1 cellular context compared by ENCODE assay signal in the genomic region with DNA sequence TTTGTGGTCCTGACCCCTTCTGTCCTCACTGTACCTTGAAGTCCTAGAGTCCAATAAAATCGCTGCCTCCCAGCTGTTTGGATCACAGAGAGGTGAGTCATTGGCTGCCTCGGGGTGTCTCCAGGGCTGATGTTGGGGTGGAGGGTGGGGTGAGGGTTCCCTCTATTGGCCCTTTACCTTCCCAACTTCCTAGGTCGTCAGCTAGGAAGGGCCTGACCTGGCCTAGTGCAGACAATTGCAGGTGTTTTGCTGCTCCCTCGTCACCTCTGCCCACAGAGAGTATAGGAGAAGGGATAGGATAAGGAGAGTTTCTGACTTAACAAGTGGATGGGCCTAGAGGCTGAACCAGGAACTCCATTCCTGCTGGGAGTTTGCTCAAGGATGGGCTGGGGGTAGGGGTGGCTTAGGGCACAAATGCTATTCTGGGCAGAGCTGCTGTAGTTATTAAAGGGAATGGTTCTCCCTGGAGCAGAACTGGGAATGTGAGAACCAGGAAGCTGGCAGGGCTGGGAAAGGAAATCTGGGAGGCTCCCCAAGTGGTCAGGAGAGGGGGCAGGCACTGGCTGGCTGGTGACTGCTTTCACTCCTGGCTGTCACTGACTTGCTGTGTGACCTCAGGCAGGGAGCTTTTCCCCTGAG.
TF ChIP-seq lines count a peak whose summit lies in the region.

No MANE protein-coding gene starts in this region.

TF ChIP-seq in liver, 16 proteins besides CTCF, POLR2A, EP300 and RAD21 (continued from another document):
- TF ChIP-seq, protein P1, sequence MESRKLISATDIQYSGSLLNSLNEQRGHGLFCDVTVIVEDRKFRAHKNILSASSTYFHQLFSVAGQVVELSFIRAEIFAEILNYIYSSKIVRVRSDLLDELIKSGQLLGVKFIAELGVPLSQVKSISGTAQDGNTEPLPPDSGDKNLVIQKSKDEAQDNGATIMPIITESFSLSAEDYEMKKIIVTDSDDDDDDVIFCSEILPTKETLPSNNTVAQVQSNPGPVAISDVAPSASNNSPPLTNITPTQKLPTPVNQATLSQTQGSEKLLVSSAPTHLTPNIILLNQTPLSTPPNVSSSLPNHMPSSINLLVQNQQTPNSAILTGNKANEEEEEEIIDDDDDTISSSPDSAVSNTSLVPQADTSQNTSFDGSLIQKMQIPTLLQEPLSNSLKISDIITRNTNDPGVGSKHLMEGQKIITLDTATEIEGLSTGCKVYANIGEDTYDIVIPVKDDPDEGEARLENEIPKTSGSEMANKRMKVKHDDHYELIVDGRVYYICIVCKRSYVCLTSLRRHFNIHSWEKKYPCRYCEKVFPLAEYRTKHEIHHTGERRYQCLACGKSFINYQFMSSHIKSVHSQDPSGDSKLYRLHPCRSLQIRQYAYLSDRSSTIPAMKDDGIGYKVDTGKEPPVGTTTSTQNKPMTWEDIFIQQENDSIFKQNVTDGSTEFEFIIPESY (IDR thresholded peaks at IDR 0.05) = no peak
